31 cellular contexts compared by ENCODE assay signal in the genomic region with DNA sequence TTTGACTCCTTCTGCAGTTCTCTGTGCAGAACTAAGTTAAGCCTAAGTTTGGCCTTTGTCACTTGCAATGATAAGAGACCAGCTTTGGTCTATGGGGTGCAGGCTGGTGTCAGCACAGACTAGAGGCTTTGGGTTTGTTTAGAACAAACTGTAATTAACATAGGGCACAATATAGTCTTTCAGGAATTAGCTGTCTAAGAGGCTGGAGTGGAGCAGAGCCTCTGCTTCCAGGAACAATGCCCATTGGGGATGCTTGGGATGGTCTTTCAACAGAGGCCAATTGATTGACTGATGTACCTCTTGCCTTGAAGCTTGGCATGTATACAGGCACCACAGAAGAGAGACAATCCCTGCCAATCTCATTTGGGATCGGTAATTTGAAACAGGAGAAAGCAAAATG. TPM values are rescaled to one million over a fixed set of nuclear protein-coding genes. Genes with fewer than 3 reads are reported as not detected.
DNase-seq lines count a peak whose midpoint lies in the region; ATAC-seq and TF ChIP-seq lines count a peak whose summit lies in the region.
"Had no signal": no experiment of that assay in that cellular context is flagged by ENCODE, and none has a peak within 500 bp of the region (broad histone marks: within the 10 kb centered on the region; RNA-seq: fewer than 3 reads in every experiment).

No MANE protein-coding gene starts in this region.

- intact Hi-C loops in sciatic nerve (cut with DNase I) (no loop called here), esophagus squamous epithelium (cut with DNase I) (no loop called here)

- peak overlapping the region; percentile 49 for H3K27ac Mint-ChIP-seq in T-helper 17 cell
- H3K27ac Mint-ChIP-seq: activated CD8-positive, alpha-beta T cell treated with anti-CD3 and anti-CD28 coated beads, Interleukin-2, amount 10 ng/mL, durations not matched to agents 7 days and 5 days; natural killer cell treated with Interleukin-12 subunit alpha and Interleukin-12 subunit beta and Interleukin-15 and Interleukin-18, amount 100 ng/mL, for 72 hours; T-helper 1 cell treated with Interleukin-12 subunit alpha and Interleukin-12 subunit beta and Interleukin-4 antibody, amounts not matched to agents 30 μg/mL and 1 μg/mL, for 36 hours had no signal

- H3K4me2 ChIP-seq in BLaER1, result peak overlapping the region; percentile 68
- H3K4me2 ChIP-seq: SK-N-SH had no signal

- H3K36me3 ChIP-seq in BLaER1 (peaks cover 44% of the 10 kb centered on the region), esophagus squamous epithelium (peaks cover 0 to 50% (median 12%) of the 10 kb centered on the region in 3 donors)

- peak overlapping the region; percentile 43 for H3K4me3 Mint-ChIP-seq in T-helper 17 cell
- H3K4me3 Mint-ChIP-seq: activated CD4-positive, alpha-beta T cell treated with anti-CD3 and anti-CD28 coated beads for 36 hours; activated CD8-positive, alpha-beta T cell treated with anti-CD3 and anti-CD28 coated beads, Interleukin-2, amount 10 ng/mL, durations not matched to agents 7 days and 5 days; CD8-positive, alpha-beta T cell; central memory CD8-positive, alpha-beta T cell; natural killer cell treated with Interleukin-12 subunit alpha and Interleukin-12 subunit beta and Interleukin-15 and Interleukin-18, amount 100 ng/mL, for 72 hours; T-helper 1 cell treated with Interleukin-12 subunit alpha and Interleukin-12 subunit beta and Interleukin-4 antibody, amounts not matched to agents 30 μg/mL and 1 μg/mL, for 36 hours had no signal

- H3K9me3 ChIP-seq in BLaER1 (no peaks in the 10 kb centered on the region), T-helper 17 cell (ENCODE audit: control insufficient read depth, low read length, poor library complexity, severe bottlenecking) (no peaks in the 10 kb centered on the region), esophagus squamous epithelium (no peaks in the 10 kb centered on the region)
- H3K9me3 ChIP-seq: mucosa of descending colon, right lobe of liver, SK-N-SH, tibial nerve had no signal

- TF ChIP-seq CTCF in esophagus squamous epithelium (IDR thresholded peaks at IDR 0.05), result no peak

- DNase-seq in T-helper 17 cell (no peak), medulla oblongata (ENCODE audit: extremely low spot score) (peak; percentile 78), sciatic nerve (ENCODE audit: low spot score) (peak; percentile 9), T-helper 9 cell (no peak), esophagus squamous epithelium (lab: John Stamatoyannopoulos, UW) (no peak)
- DNase-seq in activated naive CD4-positive, alpha-beta T cell (lab: John Stamatoyannopoulos, UW), result no peak
- DNase-seq: activated CD4-positive, alpha-beta T cell treated with anti-CD3 and anti-CD28 coated beads for 36 hours; activated CD8-positive, alpha-beta T cell treated with anti-CD3 and anti-CD28 coated beads, Interleukin-2, amount 10 ng/mL, durations not matched to agents 7 days and 5 days; activated gamma-delta T cell treated with Interleukin-2 at 50 U/mL for 16 hours; CD8-positive, alpha-beta T cell; DMS 273 treated with DMSO at 0.1 percent for 48 hours; islet precursor cell; Karpas-422; left ventricle myocardium superior; mucosa of descending colon; NCI-H1436 treated with DMSO at 0.1 percent for 48 hours; NCI-H2107; NCI-H510A; right lobe of liver; SK-N-SH; stimulated activated naive CD8-positive, alpha-beta T cell treated with anti-CD3 and anti-CD28 coated beads, Interleukin-15, Interleukin-2, amounts not matched to agents 100 U/mL and 50 U/mL, for 24 hours had no signal

- no peaks in the 10 kb centered on the region for H3K36me3 Mint-ChIP-seq in T-helper 17 cell (ENCODE audit: low read depth)

- H3K9ac ChIP-seq in BLaER1, result no peak overlapping the region
- H3K9ac ChIP-seq: parathyroid adenoma, SK-N-SH had no signal

- H3K27me3 ChIP-seq in BLaER1 (no peaks in the 10 kb centered on the region), esophagus squamous epithelium (no peaks in the 10 kb centered on the region)
- H3K27me3 ChIP-seq: right lobe of liver, tibial nerve had no signal

- no peak for TF ChIP-seq POLR2A in esophagus squamous epithelium (IDR thresholded peaks at IDR 0.05)

- H4K20me1 ChIP-seq in BLaER1, result peaks cover 77% of the 10 kb centered on the region

- H3K4me3 ChIP-seq in BLaER1, result no peak overlapping the region
- no peak overlapping the region for H3K4me3 ChIP-seq in esophagus squamous epithelium
- H3K4me3 ChIP-seq: mucosa of descending colon, right lobe of liver, tibial nerve had no signal

- H3K27me3 Mint-ChIP-seq in T-helper 17 cell, result no peaks in the 10 kb centered on the region
- H3K27me3 Mint-ChIP-seq: activated CD4-positive, alpha-beta T cell treated with anti-CD3 and anti-CD28 coated beads for 36 hours; central memory CD8-positive, alpha-beta T cell; natural killer cell treated with Interleukin-12 subunit alpha and Interleukin-12 subunit beta and Interleukin-15 and Interleukin-18, amount 100 ng/mL, for 72 hours had no signal

- 64 to 75% methylated on average over 1 of the region's 1 CpG for WGBS in esophagus squamous epithelium, 2 donors

- ATAC-seq in T-helper 17 cell (no peak), sciatic nerve (no peak), HG02642 (IDR thresholded peaks at IDR 0.05; ENCODE audit: poor library complexity, unreplicated experiment) (no peak)
- ATAC-seq: activated CD4-positive, alpha-beta T cell treated with anti-CD3 and anti-CD28 coated beads for 36 hours; activated CD8-positive, alpha-beta T cell treated with anti-CD3 and anti-CD28 coated beads, Interleukin-2, amount 10 ng/mL, durations not matched to agents 7 days and 5 days; CD8-positive, alpha-beta T cell; left ventricle myocardium superior; mucosa of descending colon; natural killer cell treated with Interleukin-12 subunit alpha and Interleukin-12 subunit beta and Interleukin-15 and Interleukin-18, amount 100 ng/mL, for 72 hours; stimulated activated naive CD8-positive, alpha-beta T cell treated with anti-CD3 and anti-CD28 coated beads, Interleukin-15, Interleukin-2, amounts not matched to agents 100 U/mL and 50 U/mL, for 24 hours had no signal

- H3K4me1 ChIP-seq in BLaER1 (peaks cover 75% of the 10 kb centered on the region), esophagus squamous epithelium (peaks cover 21 to 74% (median 42%) of the 10 kb centered on the region in 3 donors)

- no peak overlapping the region for H3K27ac ChIP-seq in BLaER1
- H3K27ac ChIP-seq in esophagus squamous epithelium, result peak overlapping the region in 2 of 4 donors; percentile 62 to 77
- H3K27ac ChIP-seq: HL-60, parathyroid adenoma, right lobe of liver had no signal

- H3K4me1 Mint-ChIP-seq in T-helper 17 cell, result peaks cover 37% of the 10 kb centered on the region

RNA-seq across cellular contexts. Expression of gene SUFU, which starts 4.7 kb away (rescaled TPM):
- total RNA-seq in T-helper 17 cell (10 to 100 TPM; 14.4 to 16.4 TPM), sciatic nerve (19.7 TPM), esophagus squamous epithelium (1 to 10 TPM; 5.0 to 8.9 (median 6.8) TPM)

RNA-seq across cellular contexts. Expression of gene ACTR1A, which starts 6.0 kb away (rescaled TPM):
- 10 to 100 TPM; 57.5 to 58.0 TPM for total RNA-seq in T-helper 17 cell
- total RNA-seq in sciatic nerve, result 84.3 TPM
- 10 to 100 TPM; 68.0 to 85.6 (median 82.3) TPM for total RNA-seq in esophagus squamous epithelium

RNA-seq across cellular contexts. Expression of gene C10orf95, which starts 57.2 kb away (rescaled TPM):
- total RNA-seq in T-helper 17 cell (under 1 TPM in 1 of 2 donors, not detected in 1; 0.50 TPM), sciatic nerve (not detected), esophagus squamous epithelium (1 to 10 TPM in 2 of 4 donors, under 1 TPM in 1, not detected in 1; 0.23 to 1.9 (median 1.1) TPM)
- total RNA-seq: dermis microvascular lymphatic vessel endothelial cell, glomerular endothelial cell, left ventricle myocardium superior, right lobe of liver had no signal

Comparison
In these comparisons a context has a peak if more than half of its experiments do, and no peak if none do; other contexts are left out.
1. DNase-seq: peak in medulla oblongata (single experiment) and sciatic nerve (single experiment); none in T-helper 17 cell (0 of 3), activated naive CD4-positive, alpha-beta T cell (0 of 4), T-helper 9 cell (single experiment) and esophagus squamous epithelium (single experiment).